In genomic region chr13:113932060-113932459, GRCh38 we compare ENCODE assay signal across 20 cellular contexts. TPM values are rescaled to one million over a fixed set of nuclear protein-coding genes. Genes with fewer than 3 reads are reported as not detected.
DNase-seq lines count a peak whose midpoint lies in the region; ATAC-seq, FAIRE-seq and TF ChIP-seq lines count a peak whose summit lies in the region.
"Had no signal": no experiment of that assay in that cellular context is flagged by ENCODE, and none has a peak within 500 bp of the region (broad histone marks: within the 10 kb centered on the region; RNA-seq: fewer than 3 reads in every experiment).

No MANE protein-coding gene starts in this region.

- no peak overlapping the region for H3K23ac ChIP-seq in H1 (ENCODE audit: insufficient read length)

- intact Hi-C loops in psoas muscle (cut with DNase I), result no loop called here

- H3K4me1 ChIP-seq in H1 (replicated peaks in 1 of 4; ENCODE audit: control insufficient read depth in 3 of 4, insufficient read depth in 4 of 4, low read length in 3 of 4) (peaks cover 0 to 2% (median 0%) of the 10 kb centered on the region in 4 experiments; a peak in 3 of 7 replicates), psoas muscle (peaks cover 35% of the 10 kb centered on the region)
- H3K4me1 ChIP-seq: A549 had no signal

- H2BK20ac ChIP-seq in H1 (ENCODE audit: low read length), result no peak overlapping the region

- no peaks in the 10 kb centered on the region for H3K9me3 ChIP-seq in H1 (ENCODE audit: insufficient read depth in 2 of 2, low read depth in 1 of 2, low read length in 1 of 2)
- no peaks in the 10 kb centered on the region for H3K9me3 ChIP-seq in psoas muscle
- H3K9me3 ChIP-seq: A549; BLaER1 treated with 17β-estradiol and CSF1 and Interleukin-3, amounts not matched to agents 10 nM and 100 nM; MG63 had no signal

- no peaks in the 10 kb centered on the region for H3K9me3 Mint-ChIP-seq in stimulated activated effector memory CD8-positive, alpha-beta T cell treated with anti-CD3 and anti-CD28 coated beads, Interleukin-12 subunit alpha, Interleukin-12 subunit beta, amount 100 ng/mL, for 72 hours

- DNase-seq in activated gamma-delta T cell treated with Interleukin-2 at 50 U/mL for 16 hours, result peak; percentile 2
- no peak for DNase-seq in activated gamma-delta T cell (lab: John Stamatoyannopoulos, UW)
- DNase-seq in H1 (ENCODE audit: low read depth in 1 of 2, low spot score in 2 of 2), result no peak
- DNase-seq in psoas muscle, result peak; percentile 9 to 30
- DNase-seq in ureter (ENCODE audit: low spot score), result peak; percentile 36
- DNase-seq in epidermal melanocyte (ENCODE audit: insufficient read length, low spot score), result no peak
- DNase-seq in stimulated activated effector memory CD8-positive, alpha-beta T cell treated with anti-CD3 and anti-CD28 coated beads, Interleukin-12 subunit alpha, Interleukin-12 subunit beta, amount 100 ng/mL, for 72 hours (ENCODE audit: low spot score in 2 of 2), result no peak
- DNase-seq: GDM1, Karpas-422, MG63, NCI-H1092 treated with DMSO at 0.1 percent for 48 hours, NCI-H2081 treated with DMSO at 0.1 percent for 48 hours, NCI-H510A treated with DMSO at 0.1 percent for 48 hours had no signal

- POLR2A ChIA-PET in H1 (lab: Charles Lee; ENCODE audit: partially characterized antibody), result no interaction called here

- no peak overlapping the region; a peak in 1 of 7 replicates for H3K9ac ChIP-seq in H1 (replicated peaks in 1 of 4; ENCODE audit: extremely low read depth in 1 of 4, low read depth in 3 of 4, low read length in 3 of 4)
- H3K9ac ChIP-seq: BLaER1 treated with 17β-estradiol and CSF1 and Interleukin-3, amounts not matched to agents 10 nM and 100 nM had no signal

- H4K5ac ChIP-seq in H1 (ENCODE audit: insufficient read length, low read depth, low read length), result no peak overlapping the region

- H3K27ac ChIP-seq in H1 (ENCODE audit: low read depth, low read length), result no peak overlapping the region
- H3K27ac ChIP-seq in psoas muscle, result no peak overlapping the region
- H3K27ac ChIP-seq: A549; BLaER1 treated with 17β-estradiol and CSF1 and Interleukin-3, amounts not matched to agents 10 nM and 100 nM had no signal

- no peak for FAIRE-seq in H1 (lab: Jason Lieb, UNC)
- FAIRE-seq: A549, GM12878, GM18507, H54 had no signal

- H3K27me3 ChIP-seq in H1 (replicated peaks in 1 of 4; ENCODE audit: control insufficient read depth in 3 of 4, extremely low read depth in 1 of 4, insufficient read depth in 3 of 4, low read length in 3 of 4) (no peaks in the 10 kb centered on the region), psoas muscle (ENCODE audit: insufficient read depth in 3 of 3, low read length in 2 of 3) (no peaks in the 10 kb centered on the region)
- H3K27me3 ChIP-seq: MG63 had no signal

- H2BK15ac ChIP-seq in H1 (ENCODE audit: low read length), result no peak overlapping the region; the same call in 1 of the 2 replicates

- no peak overlapping the region for H2AK5ac ChIP-seq in H1 (ENCODE audit: low read depth, low read length)

- H3K4me1 Mint-ChIP-seq in stimulated activated effector memory CD8-positive, alpha-beta T cell treated with anti-CD3 and anti-CD28 coated beads, Interleukin-12 subunit alpha, Interleukin-12 subunit beta, amount 100 ng/mL, for 72 hours, result no peaks in the 10 kb centered on the region

- no peak overlapping the region for H3K56ac ChIP-seq in H1 (replicated peaks; ENCODE audit: insufficient read length, low read depth, low read length)

- H3K79me2 ChIP-seq in H1 (ENCODE audit: control insufficient read depth in 1 of 2, insufficient read depth in 2 of 2, low read length in 2 of 2), result no peaks in the 10 kb centered on the region

- TF ChIP-seq RAD21 in H1 (IDR thresholded peaks at IDR 0.05 in 1 of 2, conservative IDR thresholded peaks at IDR 0.05 in 1 of 2; ENCODE audit: low read depth in 2 of 2, low read length in 2 of 2), result no peak

- no peak overlapping the region for H2AFZ ChIP-seq in H1 (ENCODE audit: low read length)

- no peaks in the 10 kb centered on the region for H3K79me1 ChIP-seq in H1 (ENCODE audit: low read depth, low read length)

- H3K23me2 ChIP-seq in H1 (ENCODE audit: low read depth, low read length), result no peaks in the 10 kb centered on the region

- 87% methylated on average over 11 of the region's 11 CpGs; no CpG with 5 or more reads in 1 of the 2 experiments for WGBS in H1 (ENCODE audit: extremely low coverage in 1 of 2, insufficient coverage in 1 of 2, insufficient read length in 1 of 2, insufficient replicate concordance in 2 of 2, low coverage in 1 of 2, low lambda C conversion rate in 2 of 2, missing lambda C conversion rate in 1 of 2), 2 experiments
- 45 to 70% (median 49%) methylated on average over 11 of the region's 11 CpGs for WGBS in psoas muscle, 3 donors

- H4K20me1 ChIP-seq in H1 (replicated peaks in 1 of 2; ENCODE audit: control insufficient read depth in 1 of 2, insufficient read depth in 2 of 2, low read length in 2 of 2), result no peaks in the 10 kb centered on the region

- H3K36me3 Mint-ChIP-seq in stimulated activated effector memory CD8-positive, alpha-beta T cell treated with anti-CD3 and anti-CD28 coated beads, Interleukin-12 subunit alpha, Interleukin-12 subunit beta, amount 100 ng/mL, for 72 hours, result no peaks in the 10 kb centered on the region

- H3K4me3 Mint-ChIP-seq in stimulated activated effector memory CD8-positive, alpha-beta T cell treated with anti-CD3 and anti-CD28 coated beads, Interleukin-12 subunit alpha, Interleukin-12 subunit beta, amount 100 ng/mL, for 72 hours, result no peak overlapping the region

- H4K8ac ChIP-seq in H1 (ENCODE audit: extremely low read depth, insufficient read depth, low read length), result no peak overlapping the region

- H3K4ac ChIP-seq in H1 (replicated peaks; ENCODE audit: insufficient read length, low read depth, low read length), result no peak overlapping the region

- ATAC-seq in psoas muscle (no peak), HG03108 (IDR thresholded peaks at IDR 0.05; ENCODE audit: unreplicated experiment) (no peak)
- no peak for ATAC-seq in stimulated activated effector memory CD8-positive, alpha-beta T cell treated with anti-CD3 and anti-CD28 coated beads, Interleukin-12 subunit alpha, Interleukin-12 subunit beta, amount 100 ng/mL, for 72 hours
- ATAC-seq: A549, Right ventricle myocardium inferior had no signal

- TF ChIP-seq CTCF in H1 (IDR thresholded peaks at IDR 0.05; ENCODE audit: control extremely low read depth in 1 of 3, insufficient read depth in 1 of 3, low read depth in 1 of 3, low read length in 3 of 3) (no peak), psoas muscle (IDR thresholded peaks at IDR 0.05) (no peak)

- H2BK120ac ChIP-seq in H1 (replicated peaks; ENCODE audit: low read depth, low read length), result no peak overlapping the region

- H4K91ac ChIP-seq in H1 (replicated peaks; ENCODE audit: insufficient read length, low read length), result no peak overlapping the region

- H3K18ac ChIP-seq in H1 (ENCODE audit: extremely low read depth, low read length), result no peak overlapping the region

- H3K4me2 ChIP-seq in H1 (ENCODE audit: insufficient read depth in 1 of 2, low read depth in 2 of 2, low read length in 2 of 2), result no peak overlapping the region
- H3K4me2 ChIP-seq: A549 had no signal

- no peak overlapping the region for H3K14ac ChIP-seq in H1 (ENCODE audit: insufficient read length)

- TF ChIP-seq EP300 in H1 (IDR thresholded peaks at IDR 0.05; ENCODE audit: borderline replicate concordance in 1 of 2, low read depth in 2 of 2, low read length in 2 of 2), result no peak

- H2BK5ac ChIP-seq in H1 (ENCODE audit: low read depth, low read length), result 0 out of 2 replicates have a peak overlapping the region, but pooled peaks have one; percentile 35

- no peaks in the 10 kb centered on the region for H3K36me3 ChIP-seq in H1 (ENCODE audit: control insufficient read depth in 2 of 4, insufficient read depth in 4 of 4, low read length in 3 of 4)
- H3K36me3 ChIP-seq in psoas muscle (ENCODE audit: insufficient read depth in 1 of 2, low read depth in 1 of 2), result no peaks in the 10 kb centered on the region
- H3K36me3 ChIP-seq: BLaER1 treated with 17β-estradiol and CSF1 and Interleukin-3, amounts not matched to agents 10 nM and 100 nM; MG63 had no signal

- H3K4me3 ChIP-seq in H1 (ENCODE audit: extremely low read depth in 1 of 4, insufficient read depth in 2 of 4, low read depth in 3 of 4, low read length in 4 of 4) (no peak overlapping the region), psoas muscle (no peak overlapping the region)
- H3K4me3 ChIP-seq: A549; BLaER1 treated with 17β-estradiol and CSF1 and Interleukin-3, amounts not matched to agents 10 nM and 100 nM; GM12878; MG63 had no signal

- no peak overlapping the region for H2BK12ac ChIP-seq in H1 (ENCODE audit: low read depth, low read length)

- no peak overlapping the region for H3K27ac Mint-ChIP-seq in stimulated activated effector memory CD8-positive, alpha-beta T cell treated with anti-CD3 and anti-CD28 coated beads, Interleukin-12 subunit alpha, Interleukin-12 subunit beta, amount 100 ng/mL, for 72 hours

- no peak for TF ChIP-seq POLR2A in H1 (IDR thresholded peaks at IDR 0.05; ENCODE audit: control extremely low read depth in 1 of 2, low read depth in 2 of 2, low read length in 2 of 2)

- CTCF ChIA-PET in H1 (lab: Charles Lee; ENCODE audit: partially characterized antibody), result interaction anchor here (0.7 to 1.0 kb wide), 3 partner anchors 24 to 410 kb away, joined by 3 to 6 read pairs (median 3); no protein-coding TSS in a partner anchor

TF ChIP-seq in H1, 55 proteins besides CTCF, POLR2A, EP300 and RAD21 (continues in another document):
- TF ChIP-seq YY1 (IDR thresholded peaks at IDR 0.05; ENCODE audit: low read depth, low read length) (no peak), SIN3A (conservative IDR thresholded peaks at IDR 0.05 in 1 of 2, IDR thresholded peaks at IDR 0.05 in 1 of 2; ENCODE audit: low read depth in 1 of 2, low read length in 2 of 2) (no peak), SP1 (IDR thresholded peaks at IDR 0.05; ENCODE audit: low read depth, low read length) (no peak), TAF7 (optimal IDR thresholded peaks at IDR 0.05; ENCODE audit: borderline replicate concordance, low read depth, low read length) (no peak), CEBPB (IDR thresholded peaks at IDR 0.05; ENCODE audit: low read depth, low read length) (no peak), TCF12 (IDR thresholded peaks at IDR 0.05; ENCODE audit: low read depth, low read length) (no peak), SP2 (IDR thresholded peaks at IDR 0.05; ENCODE audit: low read length) (no peak)

RNA-seq across cellular contexts. Expression of gene C13orf46, which starts 41.8 kb away (rescaled TPM):
- total RNA-seq in H1 (2021; fragmentation: NEBNext Ultra II Directional; extraction: Animal tissue kit (Norgen Biotek cat#: 25700)), result 0.21 and 0.28 TPM in 2 replicates
- 0.23 and 0.60 TPM in 2 replicates for polyA plus RNA-seq in H1 (2011; rRNA removed)
- 0.21 TPM for polyA plus RNA-seq in H1 (2011; cell fraction: cytosol; rRNA removed)
- 1.2 TPM for polyA plus RNA-seq in H1 (2011; cell fraction: nucleus; rRNA removed)
- 0.09 to 0.21 TPM (median 0.11 TPM) in 3 of 4 replicates, not detected in the other for polyA plus RNA-seq in H1 (2012, experiment 1 of 2)
- 0.04 TPM for polyA plus RNA-seq in H1 (2012, experiment 2 of 2)
- 0.06 TPM for polyA plus RNA-seq in H1 (2013, experiment 1 of 2)
- polyA plus RNA-seq in H1 (2013, experiment 2 of 2), result 0.04 TPM
- 0.46 and 0.69 TPM in 2 replicates for polyA minus RNA-seq in H1 (2011; rRNA and poly(A)+ RNA removed)
- 0.29 TPM for polyA minus RNA-seq in H1 (2011; cell fraction: cytosol; rRNA and poly(A)+ RNA removed)
- polyA minus RNA-seq in H1 (2011; cell fraction: nucleus; rRNA and poly(A)+ RNA removed), result 0.80 TPM
- total RNA-seq in psoas muscle, result 1 to 10 TPM in 1 of 4 donors, under 1 TPM in 3; 0.24 to 2.5 (median 0.73) TPM
- under 1 TPM in 2 of 3 donors, not detected in 1; 0.14 to 0.53 TPM for polyA plus RNA-seq in psoas muscle
- total RNA-seq in ureter, result 7.5 TPM

Comparison
In these comparisons a context has a peak if more than half of its experiments do, and no peak if none do; other contexts are left out.
1. DNase-seq: peak in activated gamma-delta T cell treated with Interleukin-2 at 50 U/mL for 16 hours (single experiment), psoas muscle (2 of 2) and ureter (single experiment); none in activated gamma-delta T cell (single experiment), H1 (0 of 2), epidermal melanocyte (single experiment) and stimulated activated effector memory CD8-positive, alpha-beta T cell treated with anti-CD3 and anti-CD28 coated beads, Interleukin-12 subunit alpha, Interleukin-12 subunit beta, amount 100 ng/mL, for 72 hours (0 of 2).